In the genomic region with DNA sequence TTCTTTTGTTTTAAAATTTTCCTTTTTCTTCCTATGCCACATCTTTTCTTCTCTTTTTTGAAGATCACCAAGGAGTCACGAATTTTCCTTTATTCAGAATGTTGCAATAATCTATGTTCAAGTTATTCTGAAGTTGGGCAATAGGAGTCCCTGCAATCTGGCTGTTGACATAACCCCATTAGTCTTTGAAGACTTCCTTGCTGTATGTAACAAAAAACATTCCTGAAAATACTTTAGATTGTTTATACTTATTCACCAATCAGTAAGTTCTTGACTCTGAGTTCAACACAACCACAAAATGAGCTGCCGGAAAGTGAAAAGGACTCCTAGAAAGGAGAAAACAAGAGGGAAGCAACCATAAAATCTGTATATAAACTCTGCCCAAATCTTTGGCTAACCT, we compare ENCODE assay signal across 14 cellular contexts.
A peak's percentile ranks its signal among the peaks of the same experiment; 100 is the strongest.
DNase-seq lines count a peak whose midpoint lies in the region; ATAC-seq and TF ChIP-seq lines count a peak whose summit lies in the region.
"Had no signal": no experiment of that assay in that cellular context is flagged by ENCODE, and none has a peak within 500 bp of the region (broad histone marks: within the 10 kb centered on the region; RNA-seq: fewer than 3 reads in every experiment).

No MANE protein-coding gene starts in this region.

- H3K4me3 ChIP-seq in fibroblast of pulmonary artery (replicated peaks; ENCODE audit: low read depth, low read length), result no peak overlapping the region
- H3K4me3 ChIP-seq: prostate gland had no signal

- no peak for TF ChIP-seq CTCF in fibroblast of pulmonary artery (IDR thresholded peaks at IDR 0.05; ENCODE audit: low read length, missing control alignments)

- in situ Hi-C loops in ACHN (cut with HindIII; ENCODE audit: low pct_ligation_motif_present, low pct_unique_long_range_greater_than_20kb, low sequenced_read_pairs), result no loop called here

- DNase-seq in H4 (ENCODE audit: low spot score) (peak; percentile 82), RPMI7951 (ENCODE audit: low read depth) (peak; percentile 15), fibroblast of pulmonary artery (ENCODE audit: low read depth) (peak; percentile 94), stromal cell of bone marrow (ENCODE audit: low read depth) (peak; percentile 66), ACHN (no peak)
- DNase-seq in effector CD8-positive, alpha-beta T cell (lab: John Stamatoyannopoulos, UW), result no peak
- DNase-seq: activated CD4-positive, alpha-beta memory T cell treated with anti-CD3 and anti-CD28 coated beads, Interleukin-2, amount 10 ng/mL, durations not matched to agents 7 days and 5 days; activated naive CD8-positive, alpha-beta T cell treated with anti-CD3 and anti-CD28 coated beads, Interleukin-2, amount 10 ng/mL, durations not matched to agents 7 days and 5 days; DMS153; hippocampal formation; KG1; OCI-M1 had no signal

- ATAC-seq in HG03521 (IDR thresholded peaks at IDR 0.05; ENCODE audit: unreplicated experiment), result no peak

Comparison
In these comparisons a context has a peak if more than half of its experiments do, and no peak if none do; other contexts are left out.
1. DNase-seq: peak in H4 (single experiment), RPMI7951 (single experiment), fibroblast of pulmonary artery (single experiment) and stromal cell of bone marrow (single experiment); none in ACHN (single experiment) and effector CD8-positive, alpha-beta T cell (single experiment).